Comparison of ENCODE assay signal across 29 cellular contexts in the genomic region with DNA sequence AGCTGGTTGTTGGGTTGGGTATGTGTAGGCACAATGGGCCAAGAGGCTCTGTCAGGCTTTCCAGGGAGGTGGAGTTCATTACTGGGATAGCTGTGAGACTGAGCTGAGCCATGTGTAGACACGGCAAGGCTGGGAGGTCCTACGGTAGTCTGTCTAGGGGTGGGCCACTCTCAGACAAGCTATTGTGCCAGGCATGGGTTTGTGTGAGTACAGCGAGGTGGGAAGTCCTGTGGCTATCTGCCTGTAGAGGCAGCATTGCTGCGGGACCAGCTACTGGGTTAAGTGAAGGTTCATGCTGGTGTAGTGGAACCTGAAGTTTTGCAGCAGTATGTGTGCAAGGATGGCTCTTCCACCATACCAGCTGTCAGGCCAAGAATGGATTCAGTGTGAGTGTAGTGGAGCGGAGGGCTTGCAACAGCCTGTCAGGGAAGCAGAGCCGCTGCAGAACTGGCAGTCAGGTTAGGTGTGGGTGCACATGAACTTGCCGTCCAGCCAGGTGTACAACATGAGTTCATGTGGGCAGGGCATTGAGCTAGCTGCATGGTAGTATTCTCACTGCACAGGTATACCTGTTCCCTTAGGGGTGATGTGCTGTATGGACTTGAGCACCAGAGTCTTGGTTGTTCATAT.
"Had no signal": no experiment of that assay in that cellular context is flagged by ENCODE, and none has a peak within 500 bp of the region (broad histone marks: within the 10 kb centered on the region; RNA-seq: fewer than 3 reads in every experiment).

No MANE protein-coding gene starts in this region.

- H3K27me3 ChIP-seq: body of pancreas, cardiac muscle cell, dorsolateral prefrontal cortex, heart left ventricle, pancreas, sigmoid colon, stomach, thyroid gland, upper lobe of left lung, vagina had no signal

- H3K36me3 ChIP-seq: cardiac muscle cell, heart left ventricle, pancreas, prostate gland, sigmoid colon, stomach, thyroid gland, upper lobe of left lung, vagina had no signal

- H3K9me3 ChIP-seq: body of pancreas, pancreas, prostate gland, thyroid gland had no signal

- ATAC-seq: activated CD4-positive, alpha-beta T cell treated with anti-CD3 and anti-CD28 coated beads for 36 hours; activated CD8-positive, alpha-beta T cell treated with anti-CD3 and anti-CD28 coated beads, Interleukin-2, amount 10 ng/mL, durations not matched to agents 7 days and 5 days; activated naive CD4-positive, alpha-beta T cell treated with anti-CD3 and anti-CD28 coated beads, Interleukin-2, amount 50 U/mL, for 72 hours; body of pancreas; effector memory CD8-positive, alpha-beta T cell; heart left ventricle; left cardiac atrium; left ventricle myocardium superior; pancreas; stimulated activated effector memory CD8-positive, alpha-beta T cell treated with anti-CD3 and anti-CD28 coated beads, Interleukin-12 subunit alpha, Interleukin-12 subunit beta, amount 100 ng/mL, for 72 hours had no signal

- DNase-seq: activated CD4-positive, alpha-beta T cell treated with anti-CD3 and anti-CD28 coated beads for 36 hours; activated CD4-positive, CD25-positive, alpha-beta regulatory T cell; activated CD8-positive, alpha-beta memory T cell treated with anti-CD3 and anti-CD28 coated beads, Interleukin-2, amount 10 ng/mL, durations not matched to agents 7 days and 5 days; activated CD8-positive, alpha-beta T cell treated with anti-CD3 and anti-CD28 coated beads, Interleukin-2, amount 10 ng/mL, durations not matched to agents 7 days and 5 days; activated naive CD4-positive, alpha-beta T cell; activated T-cell treated with anti-CD3 and anti-CD28 coated beads, Interleukin-2, amount 50 U/mL, for 48 hours; body of pancreas; dorsolateral prefrontal cortex; effector memory CD8-positive, alpha-beta T cell; foreskin fibroblast; islet precursor cell; left cardiac atrium; left ventricle myocardium superior; pancreas; retina; sigmoid colon; small intestine; stimulated activated CD4-positive, alpha-beta T cell treated with anti-CD3 and anti-CD28 coated beads, Interleukin-4, amount 100 ng/mL, for 24 hours; stomach; T-helper 1 cell; thyroid gland; upper lobe of left lung had no signal

- H3K27ac ChIP-seq: body of pancreas, cardiac muscle cell, coronary artery, dorsolateral prefrontal cortex, heart left ventricle, pancreas, prostate gland, sigmoid colon, stomach, thyroid gland, upper lobe of left lung, vagina had no signal

- H3K4me1 ChIP-seq: body of pancreas, heart left ventricle, pancreas, prostate gland, sigmoid colon, thyroid gland, upper lobe of left lung, vagina had no signal

- H3K4me3 ChIP-seq: body of pancreas, cardiac muscle cell, coronary artery, dorsolateral prefrontal cortex, heart left ventricle, pancreas, prostate gland, sigmoid colon, stomach, thyroid gland, upper lobe of left lung, vagina had no signal
